13 cellular contexts compared by ENCODE assay signal in genomic region chr3:156217674-156218352, GRCh38.
DNase-seq lines count a peak whose midpoint lies in the region; ATAC-seq, FAIRE-seq and TF ChIP-seq lines count a peak whose summit lies in the region.
"Had no signal": no experiment of that assay in that cellular context is flagged by ENCODE, and none has a peak within 500 bp of the region (broad histone marks: within the 10 kb centered on the region; RNA-seq: fewer than 3 reads in every experiment).

No MANE protein-coding gene starts in this region.

- TF ChIP-seq CTCF in MM.1S (IDR thresholded peaks at IDR 0.05; ENCODE audit: low read length), result no peak

- H4K20me1 ChIP-seq in MM.1S (ENCODE audit: insufficient read depth, low read length), result no peaks in the 10 kb centered on the region
- H4K20me1 ChIP-seq: BLaER1 had no signal

- H3K79me2 ChIP-seq in MM.1S (ENCODE audit: low read length), result no peaks in the 10 kb centered on the region

- DNase-seq in ELR (ENCODE audit: low read depth) (peak; percentile 58), SJCRH30 (peak; percentile 19 to 24), epithelial cell of prostate (ENCODE audit: low read depth, low spot score) (no peak), renal cortical epithelial cell (ENCODE audit: low read depth) (peak; percentile 79), frontal cortex (ENCODE audit: low spot score in 2 of 2) (no peak), MM.1S (no peak)
- no peak for DNase-seq in effector CD8-positive, alpha-beta T cell (lab: John Stamatoyannopoulos, UW)
- DNase-seq: activated effector memory CD4-positive, alpha-beta T cell treated with Interleukin-2 at 50 U/mL for 16 hours; tibial artery had no signal

- H3K27me3 ChIP-seq in SJCRH30 (no peaks in the 10 kb centered on the region), MM.1S (replicated peaks; ENCODE audit: insufficient read depth, low read length) (no peaks in the 10 kb centered on the region)
- H3K27me3 ChIP-seq: BLaER1, tibial artery had no signal

- H3K36me3 ChIP-seq in SJCRH30 (no peaks in the 10 kb centered on the region), MM.1S (replicated peaks; ENCODE audit: insufficient read depth, low read length) (no peaks in the 10 kb centered on the region)
- H3K36me3 ChIP-seq: BLaER1, tibial artery had no signal

- H3K9me2 ChIP-seq in MM.1S (replicated peaks; ENCODE audit: insufficient read depth, low read length), result no peaks in the 10 kb centered on the region

- no peak for FAIRE-seq in frontal cortex (lab: Jason Lieb, UNC)
- FAIRE-seq: G401.6, TTC549 had no signal

- H3K4me2 ChIP-seq in MM.1S (ENCODE audit: low read depth, low read length), result no peak overlapping the region
- H3K4me2 ChIP-seq: BLaER1 had no signal

- no peak overlapping the region for H3K4me3 ChIP-seq in SJCRH30
- H3K4me3 ChIP-seq in MM.1S (ENCODE audit: low read length), result no peak overlapping the region
- H3K4me3 ChIP-seq: BLaER1, tibial artery had no signal

- no peaks in the 10 kb centered on the region for H3K9me3 ChIP-seq in SJCRH30 (replicated peaks)
- no peaks in the 10 kb centered on the region for H3K9me3 ChIP-seq in MM.1S (replicated peaks; ENCODE audit: insufficient read depth, low read length)
- H3K9me3 ChIP-seq: BLaER1, tibial artery had no signal

- no peak for ATAC-seq in GM18873 (IDR thresholded peaks at IDR 0.05; ENCODE audit: low FRiP score, unreplicated experiment)

- H2AFZ ChIP-seq in MM.1S (ENCODE audit: low read length), result no peak overlapping the region

- no peak overlapping the region for H3K27ac ChIP-seq in SJCRH30
- H3K27ac ChIP-seq in epithelial cell of prostate, result peak overlapping the region; percentile 60
- no peak overlapping the region for H3K27ac ChIP-seq in MM.1S (ENCODE audit: low read length)
- H3K27ac ChIP-seq: BLaER1, tibial artery had no signal

- H3F3A ChIP-seq in MM.1S (ENCODE audit: insufficient read depth, low read length), result no peaks in the 10 kb centered on the region

- H3K9ac ChIP-seq in MM.1S (ENCODE audit: low read length), result no peak overlapping the region
- H3K9ac ChIP-seq: BLaER1 had no signal

- H3K4me1 ChIP-seq in SJCRH30 (no peaks in the 10 kb centered on the region), MM.1S (ENCODE audit: low read length) (no peaks in the 10 kb centered on the region)
- H3K4me1 ChIP-seq: BLaER1 had no signal

Comparison
In these comparisons a context has a peak if more than half of its experiments do, and no peak if none do; other contexts are left out.
1. DNase-seq: peak in ELR (single experiment), SJCRH30 (2 of 2) and renal cortical epithelial cell (single experiment); none in epithelial cell of prostate (single experiment), effector CD8-positive, alpha-beta T cell (single experiment), frontal cortex (0 of 2) and MM.1S (single experiment).